In the genomic region with DNA sequence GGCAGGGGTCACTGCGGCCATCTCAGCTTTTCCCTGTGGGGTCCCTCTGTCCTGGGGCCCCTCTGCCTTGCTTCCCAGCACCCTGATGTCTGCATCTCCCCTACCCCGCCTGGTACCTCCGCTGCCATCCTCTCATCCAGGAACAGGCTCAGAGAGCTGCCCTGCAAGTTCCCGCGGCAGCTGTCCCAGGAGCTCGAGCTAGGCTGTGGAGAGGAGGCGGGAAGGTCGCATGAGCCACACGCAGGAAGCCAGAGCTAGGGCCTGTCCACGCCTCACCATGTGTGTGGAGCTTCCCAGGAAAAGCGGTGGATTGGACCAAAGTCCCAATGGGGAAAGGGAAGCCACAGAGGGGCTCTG, we compare ENCODE assay signal across 16 cellular contexts.
"Had no signal": no experiment of that assay in that cellular context is flagged by ENCODE, and none has a peak within 500 bp of the region (broad histone marks: within the 10 kb centered on the region; RNA-seq: fewer than 3 reads in every experiment).

No MANE protein-coding gene starts in this region.

- H3K9me3 ChIP-seq: gastroesophageal sphincter, heart right ventricle, ovary, sigmoid colon, spleen, thoracic aorta had no signal

- DNase-seq: activated CD4-positive, alpha-beta T cell treated with anti-CD3 and anti-CD28 coated beads for 48 hours; activated CD8-positive, alpha-beta memory T cell treated with anti-CD3 and anti-CD28 coated beads for 24 hours; activated naive CD4-positive, alpha-beta T cell treated with anti-CD3 and anti-CD28 coated beads, Interleukin-2, amount 50 U/mL, for 16 hours; erythroblast; heart right ventricle; ovary; sigmoid colon; spleen; stimulated activated CD4-positive, alpha-beta T cell treated with anti-CD3 and anti-CD28 coated beads, Interleukin-1b, Interleukin-23, amount 100 ng/mL, for 48 hours; T-helper 17 cell; WERI-Rb-1 had no signal

- H3K27ac ChIP-seq: gastroesophageal sphincter, heart right ventricle, neural progenitor cell, ovary, sigmoid colon, spleen, thoracic aorta, WERI-Rb-1 had no signal

- H3K27me3 Mint-ChIP-seq: activated T-helper 17 cell treated with anti-CD3 and anti-CD28 coated beads, Interleukin-2, amount 50 U/mL, for 72 hours; T-helper 17 cell had no signal

- H3K27ac Mint-ChIP-seq: activated T-helper 17 cell treated with anti-CD3 and anti-CD28 coated beads, Interleukin-2, amount 50 U/mL, for 72 hours; T-helper 17 cell had no signal

- H3K36me3 ChIP-seq: neural progenitor cell, ovary had no signal

- H3K4me3 Mint-ChIP-seq: activated T-helper 17 cell treated with anti-CD3 and anti-CD28 coated beads, Interleukin-2, amount 50 U/mL, for 72 hours; neural progenitor cell; T-helper 17 cell had no signal

- H3K27me3 ChIP-seq: heart right ventricle, neural progenitor cell, ovary had no signal

- ATAC-seq: activated T-helper 17 cell treated with anti-CD3 and anti-CD28 coated beads, Interleukin-2, amount 50 U/mL, for 72 hours; gastroesophageal sphincter; T-helper 17 cell had no signal

- H3K4me3 ChIP-seq: gastroesophageal sphincter, heart right ventricle, lung, neural progenitor cell, ovary, sigmoid colon, spleen, thoracic aorta had no signal

- H3K4me1 ChIP-seq: gastroesophageal sphincter, heart right ventricle, sigmoid colon, spleen had no signal

- H3K9ac ChIP-seq: neural progenitor cell had no signal

- H3K9me3 Mint-ChIP-seq: activated T-helper 17 cell treated with anti-CD3 and anti-CD28 coated beads, Interleukin-2, amount 50 U/mL, for 72 hours; neural progenitor cell had no signal
